Comparison of ENCODE assay signal across 11 cellular contexts in genomic region chr1:197928849-197929336, GRCh38. TPM values are rescaled to one million over a fixed set of nuclear protein-coding genes. Genes with fewer than 3 reads are reported as not detected.
DNase-seq lines count a peak whose midpoint lies in the region; ATAC-seq and TF ChIP-seq lines count a peak whose summit lies in the region.
"Had no signal": no experiment of that assay in that cellular context is flagged by ENCODE, and none has a peak within 500 bp of the region (broad histone marks: within the 10 kb centered on the region; RNA-seq: fewer than 3 reads in every experiment).

No MANE protein-coding gene starts in this region.

- H3K4me3 ChIP-seq in IMR-90 (ENCODE audit: insufficient read depth, low read depth, low read length) (peak overlapping the region; percentile 45), adipocyte (ENCODE audit: low read length) (peak overlapping the region; percentile 74), neuronal stem cell (ENCODE audit: low read length in 2 of 2) (peak overlapping the region in 1 of 2 donors; percentile 65), HAP-1 (no peak overlapping the region)
- H3K4me3 ChIP-seq: pancreas had no signal

- no peak for TF ChIP-seq POLR2A in IMR-90 (IDR thresholded peaks at IDR 0.05; ENCODE audit: low read depth, low read length)

- in situ Hi-C loops in IMR-90 (cut with MboI; ENCODE audit: low sequenced_read_pairs), result no loop called here
- in situ Hi-C loops in HAP-1 (cut with MboI; ENCODE audit: low sequenced_read_pairs), result no loop called here

- peak overlapping the region; percentile 67 for H3K56ac ChIP-seq in IMR-90 (ENCODE audit: extremely low read depth, insufficient read depth, low read length)

- 20% methylated on average over 2 of the region's 15 CpGs; no CpG with 5 or more reads in 1 of the 2 experiments for WGBS in IMR-90 (ENCODE audit: extremely low coverage in 2 of 2, insufficient read length in 1 of 2), 2 experiments
- no CpG with 5 or more reads among the region's 15 CpGs for WGBS in neuronal stem cell (ENCODE audit: extremely low coverage in 2 of 2, insufficient read length in 2 of 2, insufficient replicate concordance in 1 of 2), 2 donors

- dilution Hi-C loops in IMR-90 (cut with HindIII; ENCODE audit: low sequenced_read_pairs, unreplicated experiment), result no loop called here

- H4K8ac ChIP-seq in IMR-90 (ENCODE audit: low read depth in 2 of 2, low read length in 2 of 2) (peak overlapping the region in 1 of 2 experiments; percentile 94; a peak in 2 of 4 replicates), neuronal stem cell (ENCODE audit: low read depth, low read length) (no peak overlapping the region)

- H3K18ac ChIP-seq in IMR-90 (ENCODE audit: low read depth, low read length) (no peak overlapping the region; the same call in 1 of the 2 replicates), neuronal stem cell (ENCODE audit: low read length) (no peak overlapping the region)

- no peak overlapping the region for H3K27ac ChIP-seq in IMR-90 (ENCODE audit: insufficient read depth, low read length)
- H3K27ac ChIP-seq in neuronal stem cell (replicated peaks; ENCODE audit: low read length), result no peak overlapping the region
- H3K27ac ChIP-seq: pancreas had no signal

- H3K79me1 ChIP-seq in IMR-90 (ENCODE audit: low read depth in 1 of 2, low read length in 2 of 2) (no peaks in the 10 kb centered on the region), neuronal stem cell (ENCODE audit: low read depth, low read length) (no peaks in the 10 kb centered on the region)

- DNase-seq in NCI-H748 (lab: John Stamatoyannopoulos, UW; ENCODE audit: unreplicated experiment), result peak; percentile 50
- DNase-seq in NCI-H748 treated with DMSO at 0.1 percent for 48 hours (lab: John Stamatoyannopoulos, UW), result no peak
- DNase-seq in IMR-90, result no peak
- DNase-seq in adipocyte (ENCODE audit: low read depth), result no peak
- no peak for DNase-seq in neuronal stem cell (ENCODE audit: low spot score)
- DNase-seq in HAP-1 (ENCODE audit: low spot score in 2 of 2), result no peak
- DNase-seq: pancreas, SIG-M5 had no signal

- H4K5ac ChIP-seq in IMR-90 (ENCODE audit: low read depth, low read length), result no peak overlapping the region

- H2BK15ac ChIP-seq in IMR-90 (ENCODE audit: low read depth, low read length), result no peak overlapping the region
- H2BK15ac ChIP-seq in neuronal stem cell (ENCODE audit: low read length), result no peak overlapping the region

- no peaks in the 10 kb centered on the region for H4K20me1 ChIP-seq in IMR-90 (ENCODE audit: insufficient read depth, low read length)

- H3K4me1 ChIP-seq in IMR-90 (ENCODE audit: control insufficient read depth, insufficient read depth, low read length), result no peaks in the 10 kb centered on the region
- no peaks in the 10 kb centered on the region for H3K4me1 ChIP-seq in adipocyte (ENCODE audit: control insufficient read depth, insufficient read depth, low read length)
- H3K4me1 ChIP-seq in neuronal stem cell (ENCODE audit: control insufficient read depth in 2 of 2, insufficient read depth in 1 of 2, low read depth in 1 of 2, low read length in 2 of 2), result peaks cover 0 to 2% of the 10 kb centered on the region in 2 donors
- peaks cover 6% of the 10 kb centered on the region; the same call in 1 of the 2 replicates for H3K4me1 ChIP-seq in HAP-1

- BruUV-seq in IMR-90 (replicated peaks; lab: Mats Ljungman, UMichigan), result no TSS peak

- H3K9me3 ChIP-seq in IMR-90 (ENCODE audit: control insufficient read depth, insufficient read depth, low read length) (no peaks in the 10 kb centered on the region), adipocyte (ENCODE audit: control insufficient read depth, low read length) (no peaks in the 10 kb centered on the region), neuronal stem cell (replicated peaks in 1 of 2; ENCODE audit: control insufficient read depth in 2 of 2, insufficient read depth in 1 of 2, low read depth in 1 of 2, low read length in 2 of 2) (no peaks in the 10 kb centered on the region), HAP-1 (no peaks in the 10 kb centered on the region)
- H3K9me3 ChIP-seq: pancreas had no signal

- H2AFZ ChIP-seq in IMR-90 (replicated peaks; ENCODE audit: low read length, poor library complexity) (peak overlapping the region; percentile 92), neuronal stem cell (ENCODE audit: low read length) (no peak overlapping the region)

- H2AK5ac ChIP-seq in IMR-90 (ENCODE audit: low read depth, low read length) (no peak overlapping the region), neuronal stem cell (ENCODE audit: low read depth, low read length) (no peak overlapping the region)

- peak overlapping the region; percentile 50; the same call in 1 of the 2 replicates for H3K14ac ChIP-seq in IMR-90 (replicated peaks; ENCODE audit: low read depth, low read length)
- H3K14ac ChIP-seq in neuronal stem cell (ENCODE audit: low read length), result no peak overlapping the region

- H3K9ac ChIP-seq in IMR-90 (ENCODE audit: low read depth, low read length) (no peak overlapping the region), adipocyte (ENCODE audit: low read length) (no peak overlapping the region), neuronal stem cell (ENCODE audit: low read depth, low read length, poor library complexity) (no peak overlapping the region)

- POLR2A ChIA-PET in IMR-90 (lab: Charles Lee; ENCODE audit: unreplicated experiment), result interaction anchor here (0.7 kb wide), 1 partner anchor 95 kb away, joined by 3 read pairs; no protein-coding TSS in a partner anchor

- H3K4ac ChIP-seq in IMR-90 (ENCODE audit: low read depth, low read length) (no peak overlapping the region), neuronal stem cell (ENCODE audit: low read length) (no peak overlapping the region)

- no peak overlapping the region for H2BK20ac ChIP-seq in IMR-90 (ENCODE audit: low read depth, low read length)

- H3K36me3 ChIP-seq in IMR-90 (ENCODE audit: control insufficient read depth, insufficient read depth, low read length), result no peaks in the 10 kb centered on the region
- no peaks in the 10 kb centered on the region for H3K36me3 ChIP-seq in adipocyte (ENCODE audit: control insufficient read depth, insufficient read depth, low read length, severe bottlenecking)
- H3K36me3 ChIP-seq in neuronal stem cell (replicated peaks in 1 of 2; ENCODE audit: control insufficient read depth in 2 of 2, insufficient read depth in 2 of 2, low read length in 2 of 2), result no peaks in the 10 kb centered on the region
- H3K36me3 ChIP-seq in HAP-1 (replicated peaks), result peaks cover 31% of the 10 kb centered on the region
- H3K36me3 ChIP-seq: pancreas had no signal

- no peak for ATAC-seq in IMR-90 (ENCODE audit: low read depth)
- no peak for ATAC-seq in HG03354 (IDR thresholded peaks at IDR 0.05; ENCODE audit: poor library complexity, severe bottlenecking, unreplicated experiment)
- no peak for ATAC-seq in HG02852 (IDR thresholded peaks at IDR 0.05; ENCODE audit: unreplicated experiment)
- ATAC-seq: HCT116, pancreas had no signal

- TF ChIP-seq RAD21 in IMR-90 (IDR thresholded peaks at IDR 0.05; ENCODE audit: low read length), result no peak

- H3K4me2 ChIP-seq in IMR-90 (ENCODE audit: low read depth, low read length) (peak overlapping the region; percentile 98), neuronal stem cell (ENCODE audit: insufficient read depth, low read length, poor library complexity, severe bottlenecking) (peak overlapping the region; percentile 52)

- TF ChIP-seq CTCF in IMR-90 (conservative IDR thresholded peaks at IDR 0.05; ENCODE audit: low read depth, low read length), result no peak

- H4K91ac ChIP-seq in IMR-90 (ENCODE audit: insufficient read depth, low read depth, low read length), result no peak overlapping the region
- no peak overlapping the region for H4K91ac ChIP-seq in neuronal stem cell (ENCODE audit: low read depth, low read length, poor library complexity)

- H3K23ac ChIP-seq in IMR-90 (ENCODE audit: low read depth, low read length) (peak overlapping the region; percentile 52; the same call in 1 of the 2 replicates), neuronal stem cell (ENCODE audit: low read depth, low read length, poor library complexity) (no peak overlapping the region)

- H2BK120ac ChIP-seq in IMR-90 (ENCODE audit: low read depth, low read length) (peak overlapping the region; percentile 26), neuronal stem cell (ENCODE audit: low read depth, low read length) (no peak overlapping the region)

- H3K27me3 ChIP-seq in IMR-90 (ENCODE audit: control insufficient read depth, insufficient read depth, low read length), result peaks cover 16% of the 10 kb centered on the region
- peaks cover 12% of the 10 kb centered on the region for H3K27me3 ChIP-seq in adipocyte (replicated peaks; ENCODE audit: control insufficient read depth, insufficient read depth, low read length)
- H3K27me3 ChIP-seq in neuronal stem cell (ENCODE audit: control insufficient read depth in 3 of 3, insufficient read depth in 3 of 3, low read depth in 1 of 3, low read length in 3 of 3), result peaks cover 0 to 50% (median 0%) of the 10 kb centered on the region in 3 experiments
- no peaks in the 10 kb centered on the region for H3K27me3 ChIP-seq in HAP-1 (ENCODE audit: low read depth)

- H2AK9ac ChIP-seq in IMR-90 (replicated peaks; ENCODE audit: low read depth, low read length, poor library complexity), result no peak overlapping the region

- H2BK5ac ChIP-seq in IMR-90 (ENCODE audit: low read depth, low read length, poor library complexity, severe bottlenecking) (no peak overlapping the region), neuronal stem cell (ENCODE audit: low read length) (no peak overlapping the region)

- intact Hi-C loops in IMR-90 (cut with micrococcal nuclease), result no loop called here

- CTCF ChIA-PET in IMR-90 (lab: Yijun Ruan, JAX), result interaction anchor here (0.6 kb wide), 2 partner anchors 9 to 410 kb away, joined by 3 to 4 read pairs; no protein-coding TSS in a partner anchor

- no peak overlapping the region for H2BK12ac ChIP-seq in neuronal stem cell (ENCODE audit: low read length)

- no peaks in the 10 kb centered on the region for H3K9me1 ChIP-seq in IMR-90 (ENCODE audit: insufficient read depth, low read length)

TF ChIP-seq in IMR-90, 13 proteins besides CTCF, POLR2A, EP300 and RAD21 (continues in another document):
- no peak for TF ChIP-seq MXI1 (IDR thresholded peaks at IDR 0.05; ENCODE audit: borderline replicate concordance, low read depth, low read length)
- TF ChIP-seq CHD1 (IDR thresholded peaks at IDR 0.05; ENCODE audit: low read depth, low read length), result no peak
- no peak for TF ChIP-seq NFE2L2 (IDR thresholded peaks at IDR 0.05; ENCODE audit: low read depth, low read length)
- no peak for TF ChIP-seq SMC3 (IDR thresholded peaks at IDR 0.05; ENCODE audit: low read depth, low read length)

RNA-seq across cellular contexts. Expression of gene LHX9, which starts 11.7 kb away (rescaled TPM):
- under 0.01 and 0.18 TPM in 2 replicates for total RNA-seq in IMR-90 (2012; rRNA removed)
- polyA plus RNA-seq in IMR-90 (2012; rRNA removed), result 0.06 and 0.26 TPM in 2 replicates
- polyA plus RNA-seq in IMR-90 (2012; cell fraction: cytosol; rRNA removed), result 0.05 and 0.12 TPM in 2 replicates
- polyA plus RNA-seq in IMR-90 (2012; cell fraction: nucleus; rRNA removed; ENCODE audit: low replicate concordance), result 0.22 and 0.26 TPM in 2 replicates
- polyA plus RNA-seq in neuronal stem cell (2013, experiment 1 of 2), result 0.06 TPM
- 0.03 TPM for polyA plus RNA-seq in neuronal stem cell (2013, experiment 2 of 2)

RNA-seq across cellular contexts. Expression of gene C1orf53, which starts 26.5 kb away (rescaled TPM):
- 4.2 and 4.8 TPM in 2 replicates for total RNA-seq in IMR-90 (2012; rRNA removed)
- polyA plus RNA-seq in IMR-90 (2012; rRNA removed), result 7.0 and 8.0 TPM in 2 replicates
- 12.1 and 15.5 TPM in 2 replicates for polyA plus RNA-seq in IMR-90 (2012; cell fraction: cytosol; rRNA removed)
- polyA plus RNA-seq in IMR-90 (2012; cell fraction: nucleus; rRNA removed; ENCODE audit: low replicate concordance), result 4.8 and 5.6 TPM in 2 replicates
- 2.5 TPM for polyA plus RNA-seq in neuronal stem cell (2013, experiment 1 of 2)
- polyA plus RNA-seq in neuronal stem cell (2013, experiment 2 of 2), result 3.7 TPM
